In the genomic region with DNA sequence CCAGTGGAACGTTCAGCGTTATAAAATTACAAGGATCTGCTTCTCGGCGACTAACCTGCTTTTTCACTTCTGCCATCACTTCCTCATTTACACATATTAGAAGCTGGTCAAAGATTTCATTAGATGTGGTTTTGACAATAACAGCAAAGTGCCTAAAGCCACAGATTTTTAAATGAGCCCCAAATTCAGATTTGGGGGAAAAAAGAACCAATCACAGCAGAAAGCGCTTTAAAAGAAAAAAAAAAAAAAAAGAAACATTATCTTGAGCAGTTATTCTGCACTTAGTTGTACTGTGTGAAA, we compare ENCODE assay signal across 1 cellular context.
TF ChIP-seq lines count a peak whose summit lies in the region.

No MANE protein-coding gene starts in this region.

TF ChIP-seq in GM12878, 131 proteins besides CTCF, POLR2A, EP300 and RAD21 (continued from another document):
- TF ChIP-seq NKRF (conservative IDR thresholded peaks at IDR 0.05) (no peak), RUNX3 (IDR thresholded peaks at IDR 0.05; ENCODE audit: low read length) (peak; percentile 44), EED (IDR thresholded peaks at IDR 0.05; ENCODE audit: low read depth) (no peak), SMARCA5 (IDR thresholded peaks at IDR 0.05) (no peak), ASH2L (IDR thresholded peaks at IDR 0.05; ENCODE audit: borderline replicate concordance, low read depth) (no peak), BCL3 (IDR thresholded peaks at IDR 0.05; ENCODE audit: borderline replicate concordance, insufficient read depth, low read depth, low read length, poor library complexity, severe bottlenecking) (no peak), SP1 (IDR thresholded peaks at IDR 0.05; ENCODE audit: low read depth, low read length) (no peak)
- TF ChIP-seq, protein P1, sequence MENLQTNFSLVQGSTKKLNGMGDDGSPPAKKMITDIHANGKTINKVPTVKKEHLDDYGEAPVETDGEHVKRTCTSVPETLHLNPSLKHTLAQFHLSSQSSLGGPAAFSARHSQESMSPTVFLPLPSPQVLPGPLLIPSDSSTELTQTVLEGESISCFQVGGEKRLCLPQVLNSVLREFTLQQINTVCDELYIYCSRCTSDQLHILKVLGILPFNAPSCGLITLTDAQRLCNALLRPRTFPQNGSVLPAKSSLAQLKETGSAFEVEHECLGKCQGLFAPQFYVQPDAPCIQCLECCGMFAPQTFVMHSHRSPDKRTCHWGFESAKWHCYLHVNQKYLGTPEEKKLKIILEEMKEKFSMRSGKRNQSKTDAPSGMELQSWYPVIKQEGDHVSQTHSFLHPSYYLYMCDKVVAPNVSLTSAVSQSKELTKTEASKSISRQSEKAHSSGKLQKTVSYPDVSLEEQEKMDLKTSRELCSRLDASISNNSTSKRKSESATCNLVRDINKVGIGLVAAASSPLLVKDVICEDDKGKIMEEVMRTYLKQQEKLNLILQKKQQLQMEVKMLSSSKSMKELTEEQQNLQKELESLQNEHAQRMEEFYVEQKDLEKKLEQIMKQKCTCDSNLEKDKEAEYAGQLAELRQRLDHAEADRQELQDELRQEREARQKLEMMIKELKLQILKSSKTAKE (IDR thresholded peaks at IDR 0.05; ENCODE audit: low read depth, poor library complexity, severe bottlenecking): no peak
